8 cellular contexts compared by ENCODE assay signal in the genomic region with DNA sequence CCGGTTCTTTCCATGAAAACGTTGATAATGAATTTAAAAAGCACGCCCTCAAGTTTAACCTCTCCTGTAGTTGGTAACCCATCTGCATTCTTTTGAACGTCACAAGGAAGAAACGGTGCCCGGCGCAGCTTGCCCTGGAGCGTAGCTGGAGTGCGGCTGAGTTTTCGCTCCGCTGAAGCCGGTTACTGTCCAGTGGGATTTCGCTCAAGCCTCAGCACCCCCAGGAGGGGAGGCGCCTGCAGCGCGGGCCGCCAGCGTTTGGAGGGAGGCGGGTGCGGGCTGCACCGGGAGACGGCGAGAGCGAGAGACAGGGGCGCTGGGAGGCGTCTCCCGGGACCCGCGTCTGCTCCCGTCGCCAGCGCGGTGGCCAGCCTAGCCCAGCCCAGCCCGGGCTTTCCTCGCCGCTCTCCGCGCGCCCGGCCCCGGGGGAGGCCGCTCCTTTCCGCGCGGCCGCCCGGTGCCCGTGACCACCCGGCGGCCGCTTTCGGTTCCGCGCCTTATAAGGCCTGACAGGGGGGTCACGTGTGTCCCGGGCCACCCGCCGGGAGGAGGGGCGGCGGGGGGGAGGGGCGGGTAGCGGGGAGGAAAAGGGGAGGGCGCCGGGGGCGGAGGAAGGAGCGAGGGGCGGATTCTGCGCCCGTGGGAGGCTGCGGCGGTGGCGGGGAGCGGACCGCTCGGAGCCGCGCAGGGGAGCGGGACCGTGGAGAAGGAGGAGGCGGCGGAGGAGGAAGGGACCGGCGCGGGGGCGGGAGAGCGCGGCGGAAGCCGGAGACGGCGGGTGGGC. TPM values are rescaled to one million over a fixed set of nuclear protein-coding genes. Genes with fewer than 3 reads are reported as not detected.
DNase-seq lines count a peak whose midpoint lies in the region; ATAC-seq and TF ChIP-seq lines count a peak whose summit lies in the region.

No MANE protein-coding gene starts in this region.

- TF ChIP-seq CTCF in AG09319 (IDR thresholded peaks at IDR 0.05; ENCODE audit: low read depth, low read length) (no peak), liver (IDR thresholded peaks at IDR 0.05; ENCODE audit: low read depth, low read length, missing input control) (peak; percentile 0)

- TF ChIP-seq RAD21 in liver (IDR thresholded peaks at IDR 0.05), result peak; percentile 15 to 49

- peak; percentile 26 for ATAC-seq in GM18870 (IDR thresholded peaks at IDR 0.05; ENCODE audit: unreplicated experiment)
- peak; percentile 55 for ATAC-seq in HG03103 (IDR thresholded peaks at IDR 0.05; ENCODE audit: low read depth, unreplicated experiment)

- H3K4me3 Mint-ChIP-seq in dendritic cell treated with granulocyte-macrophage colony-stimulating factor and Interleukin-4, amounts not matched to agents 40 ng/mL and 50 ng/mL, for 4 days, result peak overlapping the region; percentile 92

- H3K4me3 ChIP-seq in liver (ENCODE audit: low read depth in 1 of 3, low read length in 3 of 3), result peak overlapping the region; percentile 71 to 78 (median 77)

- H3K36me3 ChIP-seq in liver (ENCODE audit: control insufficient read depth in 4 of 4, insufficient read depth in 3 of 4, low read depth in 1 of 4, low read length in 3 of 4), result no peaks in the 10 kb centered on the region

- DNase-seq in AG09319 (ENCODE audit: extremely low read depth, low read depth) (peak; percentile 76), NCI-H345 (lab: John Stamatoyannopoulos, UW) (peak; percentile 81)
- peak; percentile 86 for DNase-seq in activated CD4-positive, alpha-beta T cell treated with anti-CD3 and anti-CD28 coated beads, Interleukin-2, amount 50 U/mL, for 1 hour
- DNase-seq in stimulated activated CD4-positive, alpha-beta T cell treated with anti-CD3 and anti-CD28 coated beads, Interleukin-4, amount 100 ng/mL, for 1 hour, result peak; percentile 88

- no peaks in the 10 kb centered on the region for H3K9me3 ChIP-seq in liver (ENCODE audit: control insufficient read depth in 4 of 4, low read length in 3 of 4)

- WGBS in liver, result under 1% methylated on average over 91 of the region's 91 CpGs

- peaks cover 44% of the 10 kb centered on the region for H3K27me3 Mint-ChIP-seq in dendritic cell treated with granulocyte-macrophage colony-stimulating factor and Interleukin-4, amounts not matched to agents 40 ng/mL and 50 ng/mL, for 4 days

- H3K9me3 Mint-ChIP-seq in dendritic cell treated with granulocyte-macrophage colony-stimulating factor and Interleukin-4, amounts not matched to agents 40 ng/mL and 50 ng/mL, for 4 days, result peaks cover 16% of the 10 kb centered on the region

- peaks cover 2 to 19% (median 16%) of the 10 kb centered on the region in 4 donors for H3K4me1 ChIP-seq in liver (ENCODE audit: control insufficient read depth in 4 of 4, insufficient read depth in 4 of 4, low read length in 3 of 4)

- H3K9ac ChIP-seq in liver (ENCODE audit: low read depth in 1 of 2, low read length in 2 of 2), result peak overlapping the region; percentile 57 to 68

- H3K27ac ChIP-seq in liver (ENCODE audit: low read depth in 1 of 2, low read length in 2 of 2), result peak overlapping the region; percentile 75 to 90

- intact Hi-C loops in dendritic cell treated with granulocyte-macrophage colony-stimulating factor and Interleukin-4, amounts not matched to agents 40 ng/mL and 50 ng/mL, for 4 days (cut with micrococcal nuclease), result loop anchor here (5.0 to 10.0 kb wide), 2 partner anchors 235 to 978 kb away; a partner anchor contains a TSS

- H3K27me3 ChIP-seq in liver (ENCODE audit: control insufficient read depth in 4 of 4, insufficient read depth in 4 of 4, low read length in 3 of 4), result no peaks in the 10 kb centered on the region

- peaks cover 12% of the 10 kb centered on the region for H3K36me3 Mint-ChIP-seq in dendritic cell treated with granulocyte-macrophage colony-stimulating factor and Interleukin-4, amounts not matched to agents 40 ng/mL and 50 ng/mL, for 4 days (ENCODE audit: low read depth)

- H3K27ac Mint-ChIP-seq in dendritic cell treated with granulocyte-macrophage colony-stimulating factor and Interleukin-4, amounts not matched to agents 40 ng/mL and 50 ng/mL, for 4 days, result peak overlapping the region; percentile 76

- peaks cover 23% of the 10 kb centered on the region for H3K4me1 Mint-ChIP-seq in dendritic cell treated with granulocyte-macrophage colony-stimulating factor and Interleukin-4, amounts not matched to agents 40 ng/mL and 50 ng/mL, for 4 days (ENCODE audit: low read depth)

TF ChIP-seq in liver, 16 proteins besides CTCF, POLR2A, EP300 and RAD21:
- TF ChIP-seq FOXA1 (IDR thresholded peaks at IDR 0.05), result no peak
- TF ChIP-seq NR2F2 (IDR thresholded peaks at IDR 0.05), result peak; percentile 4
- TF ChIP-seq, protein P1, sequence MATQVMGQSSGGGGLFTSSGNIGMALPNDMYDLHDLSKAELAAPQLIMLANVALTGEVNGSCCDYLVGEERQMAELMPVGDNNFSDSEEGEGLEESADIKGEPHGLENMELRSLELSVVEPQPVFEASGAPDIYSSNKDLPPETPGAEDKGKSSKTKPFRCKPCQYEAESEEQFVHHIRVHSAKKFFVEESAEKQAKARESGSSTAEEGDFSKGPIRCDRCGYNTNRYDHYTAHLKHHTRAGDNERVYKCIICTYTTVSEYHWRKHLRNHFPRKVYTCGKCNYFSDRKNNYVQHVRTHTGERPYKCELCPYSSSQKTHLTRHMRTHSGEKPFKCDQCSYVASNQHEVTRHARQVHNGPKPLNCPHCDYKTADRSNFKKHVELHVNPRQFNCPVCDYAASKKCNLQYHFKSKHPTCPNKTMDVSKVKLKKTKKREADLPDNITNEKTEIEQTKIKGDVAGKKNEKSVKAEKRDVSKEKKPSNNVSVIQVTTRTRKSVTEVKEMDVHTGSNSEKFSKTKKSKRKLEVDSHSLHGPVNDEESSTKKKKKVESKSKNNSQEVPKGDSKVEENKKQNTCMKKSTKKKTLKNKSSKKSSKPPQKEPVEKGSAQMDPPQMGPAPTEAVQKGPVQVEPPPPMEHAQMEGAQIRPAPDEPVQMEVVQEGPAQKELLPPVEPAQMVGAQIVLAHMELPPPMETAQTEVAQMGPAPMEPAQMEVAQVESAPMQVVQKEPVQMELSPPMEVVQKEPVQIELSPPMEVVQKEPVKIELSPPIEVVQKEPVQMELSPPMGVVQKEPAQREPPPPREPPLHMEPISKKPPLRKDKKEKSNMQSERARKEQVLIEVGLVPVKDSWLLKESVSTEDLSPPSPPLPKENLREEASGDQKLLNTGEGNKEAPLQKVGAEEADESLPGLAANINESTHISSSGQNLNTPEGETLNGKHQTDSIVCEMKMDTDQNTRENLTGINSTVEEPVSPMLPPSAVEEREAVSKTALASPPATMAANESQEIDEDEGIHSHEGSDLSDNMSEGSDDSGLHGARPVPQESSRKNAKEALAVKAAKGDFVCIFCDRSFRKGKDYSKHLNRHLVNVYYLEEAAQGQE (IDR thresholded peaks at IDR 0.05), result peak; percentile 28

RNA-seq across cellular contexts. Expression of a gene that starts 8.3 kb away (rescaled TPM):
- 1 to 10 TPM; 1.6 to 3.7 TPM for total RNA-seq in liver
- under 1 TPM; 0.25 to 0.30 TPM for polyA plus RNA-seq in liver

Comparison
In these comparisons a context has a peak if more than half of its experiments do, and no peak if none do; other contexts are left out.
1. Peak in every context shown above with its lines: DNase-seq, ATAC-seq, H3K4me3 ChIP-seq and H3K27ac ChIP-seq.